ENCODE assay signal across 28 cellular contexts in the genomic region with DNA sequence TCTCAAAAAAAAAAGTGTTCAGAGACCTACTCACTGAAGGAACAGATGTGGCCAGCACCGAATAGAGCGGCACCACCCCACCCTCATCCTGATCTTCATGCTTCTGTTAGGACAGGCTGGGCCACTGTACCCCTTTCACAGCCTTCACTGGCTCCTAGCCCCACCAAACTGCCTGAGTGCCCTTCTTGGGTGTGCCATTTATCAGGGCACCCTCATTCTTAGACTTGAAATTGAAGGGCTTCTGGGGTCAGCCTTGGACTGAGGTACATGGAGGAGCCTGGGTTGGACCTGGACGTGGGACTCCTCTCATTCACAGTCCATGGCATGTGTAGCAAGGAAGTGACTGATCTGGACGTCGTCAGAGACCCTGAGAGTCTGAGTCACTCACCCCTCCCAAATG.
"Had no signal": no experiment of that assay in that cellular context is flagged by ENCODE, and none has a peak within 500 bp of the region (broad histone marks: within the 10 kb centered on the region; RNA-seq: fewer than 3 reads in every experiment).

No MANE protein-coding gene starts in this region.

- ATAC-seq: activated naive CD4-positive, alpha-beta T cell treated with anti-CD3 and anti-CD28 coated beads, Interleukin-2, amount 50 U/mL, for 72 hours; activated naive CD8-positive, alpha-beta T cell treated with anti-CD3 and anti-CD28 coated beads, Interleukin-2, amount 50 U/mL, for 24 hours; activated T-cell treated with anti-CD3 and anti-CD28 coated beads, Interleukin-2, amount 50 U/mL, for 4 hours; Panc1; Right ventricle myocardium inferior; T-cell had no signal

- H3K27ac Mint-ChIP-seq: activated CD4-positive, alpha-beta memory T cell treated with anti-CD3 and anti-CD28 coated beads, Interleukin-2, amount 10 ng/mL, durations not matched to agents 7 days and 5 days; activated CD4-positive, alpha-beta T cell treated with anti-CD3 and anti-CD28 coated beads, Interleukin-2, amount 10 ng/mL, durations not matched to agents 7 days and 5 days; activated naive CD4-positive, alpha-beta T cell treated with anti-CD3 and anti-CD28 coated beads, Interleukin-2, amount 50 U/mL, for 72 hours; activated naive CD8-positive, alpha-beta T cell treated with anti-CD3 and anti-CD28 coated beads, Interleukin-2, amount 50 U/mL, for 24 hours; brain; T-cell had no signal

- H3K27me3 Mint-ChIP-seq: activated CD4-positive, alpha-beta memory T cell treated with anti-CD3 and anti-CD28 coated beads, Interleukin-2, amount 10 ng/mL, durations not matched to agents 7 days and 5 days; activated CD4-positive, alpha-beta T cell treated with anti-CD3 and anti-CD28 coated beads, Interleukin-2, amount 10 ng/mL, durations not matched to agents 7 days and 5 days; activated naive CD8-positive, alpha-beta T cell treated with anti-CD3 and anti-CD28 coated beads, Interleukin-2, amount 50 U/mL, for 24 hours; brain; T-cell had no signal

- DNase-seq: activated CD4-positive, alpha-beta memory T cell treated with anti-CD3 and anti-CD28 coated beads, Interleukin-2, amount 10 ng/mL, durations not matched to agents 7 days and 5 days; activated CD4-positive, alpha-beta T cell treated with anti-CD3 and anti-CD28 coated beads, Interleukin-2, amount 10 ng/mL, durations not matched to agents 7 days and 5 days; activated CD4-positive, CD25-positive, alpha-beta regulatory T cell; activated effector memory CD4-positive, alpha-beta T cell treated with anti-CD3 and anti-CD28 coated beads, Interleukin-2, amount 50 U/mL, for 16 hours; activated naive CD4-positive, alpha-beta T cell treated with Interleukin-2 at 50 U/mL for 16 hours; activated naive CD8-positive, alpha-beta T cell treated with anti-CD3 and anti-CD28 coated beads, Interleukin-2, amount 50 U/mL, for 24 hours; activated T-cell treated with anti-CD3 and anti-CD28 coated beads, Interleukin-2, amount 50 U/mL, for 4 hours; amniotic stem cell; NCI-H1092; NCI-H1417; NCI-H1694; NCI-H2029; NCI-H345; NCI-H510A; NCI-H526 treated with DMSO at 0.1 percent for 48 hours; NK-92 treated with Interleukin-12 subunit alpha and Interleukin-12 subunit beta, amount 100 ng/mL, for 24 hours; OCI-M1; RPMI8226; T-cell; T-helper 2 cell; T1000 had no signal

- H3K36me3 Mint-ChIP-seq: brain, T-cell had no signal

- H3K4me3 ChIP-seq: SK-N-MC had no signal

- H3K9me3 Mint-ChIP-seq: activated CD4-positive, alpha-beta memory T cell treated with anti-CD3 and anti-CD28 coated beads, Interleukin-2, amount 10 ng/mL, durations not matched to agents 7 days and 5 days; activated CD4-positive, alpha-beta T cell treated with anti-CD3 and anti-CD28 coated beads, Interleukin-2, amount 10 ng/mL, durations not matched to agents 7 days and 5 days; activated naive CD4-positive, alpha-beta T cell treated with anti-CD3 and anti-CD28 coated beads, Interleukin-2, amount 50 U/mL, for 72 hours; activated naive CD8-positive, alpha-beta T cell treated with anti-CD3 and anti-CD28 coated beads, Interleukin-2, amount 50 U/mL, for 24 hours; activated T-cell treated with anti-CD3 and anti-CD28 coated beads, Interleukin-2, amount 50 U/mL, for 4 hours; brain; T-cell had no signal

- H3K4me3 Mint-ChIP-seq: activated CD4-positive, alpha-beta memory T cell treated with anti-CD3 and anti-CD28 coated beads, Interleukin-2, amount 10 ng/mL, durations not matched to agents 7 days and 5 days; activated CD4-positive, alpha-beta T cell treated with anti-CD3 and anti-CD28 coated beads, Interleukin-2, amount 10 ng/mL, durations not matched to agents 7 days and 5 days; activated naive CD8-positive, alpha-beta T cell treated with anti-CD3 and anti-CD28 coated beads, Interleukin-2, amount 50 U/mL, for 24 hours; activated T-cell treated with anti-CD3 and anti-CD28 coated beads, Interleukin-2, amount 50 U/mL, for 4 hours; brain; T-cell had no signal

- H3K27ac ChIP-seq: KMS-11, SK-N-MC, VCaP had no signal
